ENCODE assay signal across 8 cellular contexts in the genomic region with DNA sequence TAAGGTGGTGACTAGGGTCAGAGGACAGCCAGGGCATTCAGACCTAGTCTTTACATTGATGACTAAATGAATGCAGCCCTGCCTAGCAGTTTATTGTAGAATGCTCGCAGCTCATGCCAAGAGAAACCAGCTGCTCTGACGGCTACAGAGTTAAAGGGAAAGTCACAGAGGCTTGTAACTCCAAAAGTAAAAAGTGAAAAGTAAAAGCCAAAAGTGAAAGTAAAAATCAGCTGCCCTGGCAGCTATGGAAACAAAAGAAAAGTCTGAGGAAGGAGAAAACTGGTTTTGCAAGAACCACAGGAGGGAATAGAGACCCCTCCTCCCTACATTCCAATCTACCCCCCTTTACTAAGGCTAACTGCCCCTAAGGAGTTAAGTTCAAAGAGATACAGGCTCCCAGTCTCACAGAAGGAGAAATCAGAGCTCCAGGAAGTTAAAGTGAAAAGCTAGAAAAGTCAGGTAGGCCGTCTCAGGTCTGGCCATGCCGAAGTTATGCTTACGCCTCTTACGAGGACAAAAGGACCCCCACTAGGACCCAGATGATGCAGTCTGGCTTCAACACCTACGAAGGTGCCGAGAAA. TPM values are rescaled to one million over a fixed set of nuclear protein-coding genes. Genes with fewer than 3 reads are reported as not detected.
DNase-seq lines count a peak whose midpoint lies in the region; ATAC-seq, FAIRE-seq and TF ChIP-seq lines count a peak whose summit lies in the region.

No MANE protein-coding gene starts in this region.

- peak overlapping the region; percentile 50 for H3K4me3 Mint-ChIP-seq in progenitor cell of endocrine pancreas (ENCODE audit: low read depth)

- H3K27me3 Mint-ChIP-seq in progenitor cell of endocrine pancreas: no peaks in the 10 kb centered on the region

- peaks cover 16% of the 10 kb centered on the region for H3K9me3 Mint-ChIP-seq in progenitor cell of endocrine pancreas (ENCODE audit: low read depth)

- TF ChIP-seq CTCF in WI38 (IDR thresholded peaks at IDR 0.05; ENCODE audit: low read depth, low read length): no peak
- no peak for TF ChIP-seq CTCF in progenitor cell of endocrine pancreas (IDR thresholded peaks at IDR 0.05; ENCODE audit: unreplicated experiment)

- peak overlapping the region; percentile 49 for H3K4me3 ChIP-seq in WI38 (ENCODE audit: low read depth, low read length)

- peaks cover 2% of the 10 kb centered on the region for H3K36me3 Mint-ChIP-seq in progenitor cell of endocrine pancreas (ENCODE audit: insufficient read depth)

- peaks cover 21% of the 10 kb centered on the region for H3K4me1 Mint-ChIP-seq in progenitor cell of endocrine pancreas (ENCODE audit: low read depth)

- no peak for ATAC-seq in HG02610 (IDR thresholded peaks at IDR 0.05; ENCODE audit: unreplicated experiment)

- TF ChIP-seq POLR2A in GM12891 (IDR thresholded peaks at IDR 0.05; ENCODE audit: low read depth, low read length): no peak

- DNase-seq in GM12891 (ENCODE audit: insufficient read length, low spot score): no peak
- DNase-seq in glomerular visceral epithelial cell (ENCODE audit: extremely low spot score): peak; percentile 13
- no peak for DNase-seq in progenitor cell of endocrine pancreas (ENCODE audit: low spot score, unreplicated experiment)
- DNase-seq in occipital lobe (lab: John Stamatoyannopoulos, UW): no peak
- DNase-seq in foreskin melanocyte: no peak
- DNase-seq in SW480 (ENCODE audit: low spot score): no peak

- FAIRE-seq in GM12891 (lab: Jason Lieb, UNC): peak; percentile 95

- peak overlapping the region; percentile 95 for H3K27ac Mint-ChIP-seq in progenitor cell of endocrine pancreas

TF ChIP-seq in GM12891, 5 proteins besides CTCF, POLR2A, EP300 and RAD21:
- TF ChIP-seq SPI1 (IDR thresholded peaks at IDR 0.05; ENCODE audit: low read depth, low read length) (no peak), PAX5 (IDR thresholded peaks at IDR 0.05; ENCODE audit: insufficient read depth, low read length, severe bottlenecking) (no peak), POLR2AphosphoS5 (IDR thresholded peaks at IDR 0.05; ENCODE audit: low read depth, low read length) (no peak), POU2F2 (IDR thresholded peaks at IDR 0.05; ENCODE audit: low read depth, low read length) (no peak), TAF1 (IDR thresholded peaks at IDR 0.05; ENCODE audit: low read depth, low read length) (no peak)

RNA-seq across cellular contexts. Expression of gene GAGE10, which starts 6.0 kb away (rescaled TPM):
- not detected for polyA plus RNA-seq in GM12891 (2012; ENCODE audit: low read depth, missing spikeins)
- total RNA-seq in progenitor cell of endocrine pancreas (not detected in 2 replicates), occipital lobe (not detected)

RNA-seq across cellular contexts. Expression of gene GAGE12J, which starts 12.3 kb away (rescaled TPM):
- polyA plus RNA-seq in GM12891 (2012; ENCODE audit: low read depth, missing spikeins): not detected
- total RNA-seq in progenitor cell of endocrine pancreas: not detected in 2 replicates
- not detected for total RNA-seq in occipital lobe

RNA-seq across cellular contexts. Expression of gene GAGE13, which starts 21.9 kb away (rescaled TPM):
- not detected for polyA plus RNA-seq in GM12891 (2012; ENCODE audit: low read depth, missing spikeins)
- total RNA-seq in progenitor cell of endocrine pancreas (not detected in 2 replicates), occipital lobe (not detected)

RNA-seq across cellular contexts. Expression of gene PPP1R3F, which starts 39.9 kb away (rescaled TPM):
- 1.8 TPM for polyA plus RNA-seq in GM12891 (2012; ENCODE audit: low read depth, missing spikeins)
- total RNA-seq in progenitor cell of endocrine pancreas (9.4 and 10.2 TPM in 2 replicates), occipital lobe (12.6 TPM)

RNA-seq across cellular contexts. Expression of gene FOXP3, which starts 45.0 kb away (rescaled TPM):
- polyA plus RNA-seq in GM12891 (2012; ENCODE audit: low read depth, missing spikeins): 0.36 TPM
- total RNA-seq in progenitor cell of endocrine pancreas (0.24 and 0.33 TPM in 2 replicates), occipital lobe (0.16 TPM)
